ENCODE assay signal across 1 cellular context in the genomic region with DNA sequence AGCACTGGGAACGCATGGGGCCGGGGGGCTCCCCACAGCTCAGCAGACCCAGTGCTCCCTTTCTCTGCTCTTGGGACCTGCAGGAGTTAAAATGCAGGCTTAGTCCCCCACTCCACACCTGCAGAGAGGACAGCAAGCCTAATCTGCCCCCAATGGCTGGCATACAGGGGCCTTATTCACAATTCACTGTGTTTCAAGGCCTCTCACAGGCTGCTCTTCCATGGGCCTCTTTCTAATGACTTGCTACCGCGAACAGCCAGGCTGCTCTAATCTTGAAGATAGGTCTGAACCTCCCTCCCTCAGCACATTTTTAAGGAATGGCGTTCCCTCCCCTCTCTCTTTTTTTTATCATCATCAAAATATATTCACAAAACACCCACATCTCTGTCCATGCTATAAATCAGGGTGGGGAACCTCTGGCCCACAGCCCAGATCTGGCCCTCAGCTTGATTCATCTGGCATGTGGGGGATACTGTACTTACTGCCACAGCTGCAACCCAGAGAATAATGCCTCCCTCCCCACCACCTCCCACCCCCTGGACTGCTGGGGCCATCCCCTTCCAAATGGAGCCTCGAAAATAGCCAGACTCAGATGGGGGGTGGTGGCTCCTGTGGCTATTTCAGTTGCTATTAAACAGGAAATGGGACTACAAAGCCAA.
TF ChIP-seq lines count a peak whose summit lies in the region.

No MANE protein-coding gene starts in this region.

TF ChIP-seq in HEK293, 187 proteins besides CTCF, POLR2A, EP300 and RAD21 (continued from another document):
- TF ChIP-seq ZBTB17 (tag by site-specific recombination; IDR thresholded peaks at IDR 0.05) (no peak), GLIS1 (tag by site-specific recombination; IDR thresholded peaks at IDR 0.05) (peak; percentile 86), ZNF624 (tag by site-specific recombination; IDR thresholded peaks at IDR 0.05) (no peak), ZNF138 (tag by site-specific recombination; IDR thresholded peaks at IDR 0.05; ENCODE audit: borderline replicate concordance) (no peak), ZNF530 (tag by site-specific recombination; IDR thresholded peaks at IDR 0.05; ENCODE audit: low read depth) (no peak), ZSCAN30 (tag by site-specific recombination; IDR thresholded peaks at IDR 0.05) (no peak), ZBTB7A (tag by site-specific recombination; IDR thresholded peaks at IDR 0.05; ENCODE audit: low read depth) (no peak), ZNF768 (tag by site-specific recombination; IDR thresholded peaks at IDR 0.05) (no peak), ZNF140 (tag by site-specific recombination; IDR thresholded peaks at IDR 0.05) (no peak), MZF1 (tag by site-specific recombination; IDR thresholded peaks at IDR 0.05; ENCODE audit: borderline replicate concordance) (no peak), ZNF529 (tag by site-specific recombination; IDR thresholded peaks at IDR 0.05; ENCODE audit: insufficient replicate concordance) (no peak), ZNF785 (tag by site-specific recombination; IDR thresholded peaks at IDR 0.05) (no peak), ZNF664 (tag by site-specific recombination; IDR thresholded peaks at IDR 0.05) (no peak), TCF7L2 (IDR thresholded peaks at IDR 0.05; ENCODE audit: borderline replicate concordance, low read depth, low read length) (no peak), ZFHX2 (tag by site-specific recombination; conservative IDR thresholded peaks at IDR 0.05) (peak; percentile 59), ZNF560 (tag by site-specific recombination; IDR thresholded peaks at IDR 0.05; ENCODE audit: borderline replicate concordance) (no peak), ZNF335 (tag by site-specific recombination; conservative IDR thresholded peaks at IDR 0.05) (0 out of 2 replicates have a peak, but pooled peaks have one; percentile 12), ZNF266 (tag by site-specific recombination; IDR thresholded peaks at IDR 0.05; ENCODE audit: low read depth) (no peak), ZNF596 (tag by site-specific recombination; IDR thresholded peaks at IDR 0.05) (no peak), ZNF701 (tag by site-specific recombination; IDR thresholded peaks at IDR 0.05) (no peak), ZNF350 (tag by site-specific recombination; IDR thresholded peaks at IDR 0.05) (no peak)
- TF ChIP-seq, protein P1, sequence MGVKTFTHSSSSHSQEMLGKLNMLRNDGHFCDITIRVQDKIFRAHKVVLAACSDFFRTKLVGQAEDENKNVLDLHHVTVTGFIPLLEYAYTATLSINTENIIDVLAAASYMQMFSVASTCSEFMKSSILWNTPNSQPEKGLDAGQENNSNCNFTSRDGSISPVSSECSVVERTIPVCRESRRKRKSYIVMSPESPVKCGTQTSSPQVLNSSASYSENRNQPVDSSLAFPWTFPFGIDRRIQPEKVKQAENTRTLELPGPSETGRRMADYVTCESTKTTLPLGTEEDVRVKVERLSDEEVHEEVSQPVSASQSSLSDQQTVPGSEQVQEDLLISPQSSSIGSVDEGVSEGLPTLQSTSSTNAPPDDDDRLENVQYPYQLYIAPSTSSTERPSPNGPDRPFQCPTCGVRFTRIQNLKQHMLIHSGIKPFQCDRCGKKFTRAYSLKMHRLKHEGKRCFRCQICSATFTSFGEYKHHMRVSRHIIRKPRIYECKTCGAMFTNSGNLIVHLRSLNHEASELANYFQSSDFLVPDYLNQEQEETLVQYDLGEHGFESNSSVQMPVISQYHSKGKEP (tag by site-specific recombination; IDR thresholded peaks at IDR 0.05), result no peak
- TF ChIP-seq, protein P2, sequence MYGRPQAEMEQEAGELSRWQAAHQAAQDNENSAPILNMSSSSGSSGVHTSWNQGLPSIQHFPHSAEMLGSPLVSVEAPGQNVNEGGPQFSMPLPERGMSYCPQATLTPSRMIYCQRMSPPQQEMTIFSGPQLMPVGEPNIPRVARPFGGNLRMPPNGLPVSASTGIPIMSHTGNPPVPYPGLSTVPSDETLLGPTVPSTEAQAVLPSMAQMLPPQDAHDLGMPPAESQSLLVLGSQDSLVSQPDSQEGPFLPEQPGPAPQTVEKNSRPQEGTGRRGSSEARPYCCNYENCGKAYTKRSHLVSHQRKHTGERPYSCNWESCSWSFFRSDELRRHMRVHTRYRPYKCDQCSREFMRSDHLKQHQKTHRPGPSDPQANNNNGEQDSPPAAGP (tag by site-specific recombination; IDR thresholded peaks at IDR 0.05), result no peak
- TF ChIP-seq, protein P3, sequence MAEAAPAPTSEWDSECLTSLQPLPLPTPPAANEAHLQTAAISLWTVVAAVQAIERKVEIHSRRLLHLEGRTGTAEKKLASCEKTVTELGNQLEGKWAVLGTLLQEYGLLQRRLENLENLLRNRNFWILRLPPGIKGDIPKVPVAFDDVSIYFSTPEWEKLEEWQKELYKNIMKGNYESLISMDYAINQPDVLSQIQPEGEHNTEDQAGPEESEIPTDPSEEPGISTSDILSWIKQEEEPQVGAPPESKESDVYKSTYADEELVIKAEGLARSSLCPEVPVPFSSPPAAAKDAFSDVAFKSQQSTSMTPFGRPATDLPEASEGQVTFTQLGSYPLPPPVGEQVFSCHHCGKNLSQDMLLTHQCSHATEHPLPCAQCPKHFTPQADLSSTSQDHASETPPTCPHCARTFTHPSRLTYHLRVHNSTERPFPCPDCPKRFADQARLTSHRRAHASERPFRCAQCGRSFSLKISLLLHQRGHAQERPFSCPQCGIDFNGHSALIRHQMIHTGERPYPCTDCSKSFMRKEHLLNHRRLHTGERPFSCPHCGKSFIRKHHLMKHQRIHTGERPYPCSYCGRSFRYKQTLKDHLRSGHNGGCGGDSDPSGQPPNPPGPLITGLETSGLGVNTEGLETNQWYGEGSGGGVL (tag by site-specific recombination; IDR thresholded peaks at IDR 0.05), result peak; percentile 86
- TF ChIP-seq, protein P4, sequence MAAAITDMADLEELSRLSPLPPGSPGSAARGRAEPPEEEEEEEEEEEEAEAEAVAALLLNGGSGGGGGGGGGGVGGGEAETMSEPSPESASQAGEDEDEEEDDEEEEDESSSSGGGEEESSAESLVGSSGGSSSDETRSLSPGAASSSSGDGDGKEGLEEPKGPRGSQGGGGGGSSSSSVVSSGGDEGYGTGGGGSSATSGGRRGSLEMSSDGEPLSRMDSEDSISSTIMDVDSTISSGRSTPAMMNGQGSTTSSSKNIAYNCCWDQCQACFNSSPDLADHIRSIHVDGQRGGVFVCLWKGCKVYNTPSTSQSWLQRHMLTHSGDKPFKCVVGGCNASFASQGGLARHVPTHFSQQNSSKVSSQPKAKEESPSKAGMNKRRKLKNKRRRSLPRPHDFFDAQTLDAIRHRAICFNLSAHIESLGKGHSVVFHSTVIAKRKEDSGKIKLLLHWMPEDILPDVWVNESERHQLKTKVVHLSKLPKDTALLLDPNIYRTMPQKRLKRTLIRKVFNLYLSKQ (tag by site-specific recombination; IDR thresholded peaks at IDR 0.05; ENCODE audit: borderline replicate concordance), result no peak
- TF ChIP-seq, protein P5, sequence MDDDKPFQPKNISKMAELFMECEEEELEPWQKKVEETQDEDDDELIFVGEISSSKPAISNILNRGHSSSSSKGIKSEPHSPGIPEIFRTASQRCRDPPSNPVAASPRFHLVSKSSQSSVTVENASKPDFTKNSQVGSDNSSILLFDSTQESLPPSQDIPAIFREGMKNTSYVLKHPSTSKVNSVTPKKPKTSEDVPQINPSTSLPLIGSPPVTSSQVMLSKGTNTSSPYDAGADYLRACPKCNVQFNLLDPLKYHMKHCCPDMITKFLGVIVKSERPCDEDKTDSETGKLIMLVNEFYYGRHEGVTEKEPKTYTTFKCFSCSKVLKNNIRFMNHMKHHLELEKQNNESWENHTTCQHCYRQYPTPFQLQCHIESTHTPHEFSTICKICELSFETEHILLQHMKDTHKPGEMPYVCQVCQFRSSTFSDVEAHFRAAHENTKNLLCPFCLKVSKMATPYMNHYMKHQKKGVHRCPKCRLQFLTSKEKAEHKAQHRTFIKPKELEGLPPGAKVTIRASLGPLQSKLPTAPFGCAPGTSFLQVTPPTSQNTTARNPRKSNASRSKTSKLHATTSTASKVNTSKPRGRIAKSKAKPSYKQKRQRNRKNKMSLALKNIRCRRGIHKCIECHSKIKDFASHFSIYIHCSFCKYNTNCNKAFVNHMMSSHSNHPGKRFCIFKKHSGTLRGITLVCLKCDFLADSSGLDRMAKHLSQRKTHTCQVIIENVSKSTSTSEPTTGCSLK (tag by site-specific recombination; IDR thresholded peaks at IDR 0.05), result no peak
- TF ChIP-seq, protein P6, sequence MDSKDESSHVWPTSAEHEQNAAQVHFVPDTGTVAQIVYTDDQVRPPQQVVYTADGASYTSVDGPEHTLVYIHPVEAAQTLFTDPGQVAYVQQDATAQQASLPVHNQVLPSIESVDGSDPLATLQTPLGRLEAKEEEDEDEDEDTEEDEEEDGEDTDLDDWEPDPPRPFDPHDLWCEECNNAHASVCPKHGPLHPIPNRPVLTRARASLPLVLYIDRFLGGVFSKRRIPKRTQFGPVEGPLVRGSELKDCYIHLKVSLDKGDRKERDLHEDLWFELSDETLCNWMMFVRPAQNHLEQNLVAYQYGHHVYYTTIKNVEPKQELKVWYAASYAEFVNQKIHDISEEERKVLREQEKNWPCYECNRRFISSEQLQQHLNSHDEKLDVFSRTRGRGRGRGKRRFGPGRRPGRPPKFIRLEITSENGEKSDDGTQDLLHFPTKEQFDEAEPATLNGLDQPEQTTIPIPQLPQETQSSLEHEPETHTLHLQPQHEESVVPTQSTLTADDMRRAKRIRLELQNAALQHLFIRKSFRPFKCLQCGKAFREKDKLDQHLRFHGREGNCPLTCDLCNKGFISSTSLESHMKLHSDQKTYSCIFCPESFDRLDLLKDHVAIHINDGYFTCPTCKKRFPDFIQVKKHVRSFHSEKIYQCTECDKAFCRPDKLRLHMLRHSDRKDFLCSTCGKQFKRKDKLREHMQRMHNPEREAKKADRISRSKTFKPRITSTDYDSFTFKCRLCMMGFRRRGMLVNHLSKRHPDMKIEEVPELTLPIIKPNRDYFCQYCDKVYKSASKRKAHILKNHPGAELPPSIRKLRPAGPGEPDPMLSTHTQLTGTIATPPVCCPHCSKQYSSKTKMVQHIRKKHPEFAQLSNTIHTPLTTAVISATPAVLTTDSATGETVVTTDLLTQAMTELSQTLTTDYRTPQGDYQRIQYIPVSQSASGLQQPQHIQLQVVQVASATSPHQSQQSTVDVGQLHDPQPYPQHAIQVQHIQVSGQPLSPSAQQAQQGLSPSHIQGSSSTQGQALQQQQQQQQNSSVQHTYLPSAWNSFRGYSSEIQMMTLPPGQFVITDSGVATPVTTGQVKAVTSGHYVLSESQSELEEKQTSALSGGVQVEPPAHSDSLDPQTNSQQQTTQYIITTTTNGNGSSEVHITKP (tag by site-specific recombination; IDR thresholded peaks at IDR 0.05), result 0 out of 2 replicates have a peak, but pooled peaks have one; percentile 9
TF ChIP-seq in HEK293: peak in this region for 8.
